In the genomic region with DNA sequence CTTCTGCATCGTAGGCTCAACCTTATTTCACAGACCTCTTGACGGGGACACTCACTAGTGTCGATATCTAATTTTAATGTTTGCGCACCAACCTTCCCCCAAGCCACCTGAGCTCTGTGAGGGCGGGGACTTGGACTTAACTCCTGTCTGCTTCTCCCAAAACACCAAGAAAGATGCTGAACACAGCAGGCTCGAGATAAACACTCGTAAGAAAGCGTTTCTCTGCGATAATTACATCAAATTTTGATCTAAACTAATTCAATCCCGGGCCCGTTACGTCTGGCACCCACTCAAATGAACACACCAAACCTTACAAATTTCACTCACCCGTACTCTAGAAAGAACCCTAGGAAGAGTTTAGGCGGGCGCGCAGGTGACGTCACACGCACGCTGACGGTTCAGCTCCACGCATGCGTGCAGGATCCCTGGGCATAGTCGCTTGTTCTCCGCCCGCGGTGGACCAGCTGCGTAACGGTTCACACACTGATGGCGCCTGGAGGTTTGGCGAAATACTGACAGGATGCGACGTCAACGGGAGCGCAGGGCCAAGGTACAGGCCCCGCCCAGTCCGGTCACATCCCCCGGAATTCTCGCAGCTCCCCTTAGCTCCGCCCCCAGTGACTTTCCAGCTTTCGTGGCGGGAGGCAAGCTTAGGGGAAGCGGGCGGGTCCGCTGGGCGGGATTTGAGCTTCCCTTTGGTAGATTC, we compare ENCODE assay signal across 1 cellular context.
TF ChIP-seq lines count a peak whose summit lies in the region.

A gene with protein sequence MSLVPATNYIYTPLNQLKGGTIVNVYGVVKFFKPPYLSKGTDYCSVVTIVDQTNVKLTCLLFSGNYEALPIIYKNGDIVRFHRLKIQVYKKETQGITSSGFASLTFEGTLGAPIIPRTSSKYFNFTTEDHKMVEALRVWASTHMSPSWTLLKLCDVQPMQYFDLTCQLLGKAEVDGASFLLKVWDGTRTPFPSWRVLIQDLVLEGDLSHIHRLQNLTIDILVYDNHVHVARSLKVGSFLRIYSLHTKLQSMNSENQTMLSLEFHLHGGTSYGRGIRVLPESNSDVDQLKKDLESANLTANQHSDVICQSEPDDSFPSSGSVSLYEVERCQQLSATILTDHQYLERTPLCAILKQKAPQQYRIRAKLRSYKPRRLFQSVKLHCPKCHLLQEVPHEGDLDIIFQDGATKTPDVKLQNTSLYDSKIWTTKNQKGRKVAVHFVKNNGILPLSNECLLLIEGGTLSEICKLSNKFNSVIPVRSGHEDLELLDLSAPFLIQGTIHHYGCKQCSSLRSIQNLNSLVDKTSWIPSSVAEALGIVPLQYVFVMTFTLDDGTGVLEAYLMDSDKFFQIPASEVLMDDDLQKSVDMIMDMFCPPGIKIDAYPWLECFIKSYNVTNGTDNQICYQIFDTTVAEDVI (minus strand): TSS at position 359 of the 706 bp plus-strand sequence. CDS start 32,652 bp downstream, outside the sequence.

TF ChIP-seq in K562, 482 proteins besides CTCF, POLR2A, EP300 and RAD21 (continued from another document and continues in another):
- TF ChIP-seq, protein P1, sequence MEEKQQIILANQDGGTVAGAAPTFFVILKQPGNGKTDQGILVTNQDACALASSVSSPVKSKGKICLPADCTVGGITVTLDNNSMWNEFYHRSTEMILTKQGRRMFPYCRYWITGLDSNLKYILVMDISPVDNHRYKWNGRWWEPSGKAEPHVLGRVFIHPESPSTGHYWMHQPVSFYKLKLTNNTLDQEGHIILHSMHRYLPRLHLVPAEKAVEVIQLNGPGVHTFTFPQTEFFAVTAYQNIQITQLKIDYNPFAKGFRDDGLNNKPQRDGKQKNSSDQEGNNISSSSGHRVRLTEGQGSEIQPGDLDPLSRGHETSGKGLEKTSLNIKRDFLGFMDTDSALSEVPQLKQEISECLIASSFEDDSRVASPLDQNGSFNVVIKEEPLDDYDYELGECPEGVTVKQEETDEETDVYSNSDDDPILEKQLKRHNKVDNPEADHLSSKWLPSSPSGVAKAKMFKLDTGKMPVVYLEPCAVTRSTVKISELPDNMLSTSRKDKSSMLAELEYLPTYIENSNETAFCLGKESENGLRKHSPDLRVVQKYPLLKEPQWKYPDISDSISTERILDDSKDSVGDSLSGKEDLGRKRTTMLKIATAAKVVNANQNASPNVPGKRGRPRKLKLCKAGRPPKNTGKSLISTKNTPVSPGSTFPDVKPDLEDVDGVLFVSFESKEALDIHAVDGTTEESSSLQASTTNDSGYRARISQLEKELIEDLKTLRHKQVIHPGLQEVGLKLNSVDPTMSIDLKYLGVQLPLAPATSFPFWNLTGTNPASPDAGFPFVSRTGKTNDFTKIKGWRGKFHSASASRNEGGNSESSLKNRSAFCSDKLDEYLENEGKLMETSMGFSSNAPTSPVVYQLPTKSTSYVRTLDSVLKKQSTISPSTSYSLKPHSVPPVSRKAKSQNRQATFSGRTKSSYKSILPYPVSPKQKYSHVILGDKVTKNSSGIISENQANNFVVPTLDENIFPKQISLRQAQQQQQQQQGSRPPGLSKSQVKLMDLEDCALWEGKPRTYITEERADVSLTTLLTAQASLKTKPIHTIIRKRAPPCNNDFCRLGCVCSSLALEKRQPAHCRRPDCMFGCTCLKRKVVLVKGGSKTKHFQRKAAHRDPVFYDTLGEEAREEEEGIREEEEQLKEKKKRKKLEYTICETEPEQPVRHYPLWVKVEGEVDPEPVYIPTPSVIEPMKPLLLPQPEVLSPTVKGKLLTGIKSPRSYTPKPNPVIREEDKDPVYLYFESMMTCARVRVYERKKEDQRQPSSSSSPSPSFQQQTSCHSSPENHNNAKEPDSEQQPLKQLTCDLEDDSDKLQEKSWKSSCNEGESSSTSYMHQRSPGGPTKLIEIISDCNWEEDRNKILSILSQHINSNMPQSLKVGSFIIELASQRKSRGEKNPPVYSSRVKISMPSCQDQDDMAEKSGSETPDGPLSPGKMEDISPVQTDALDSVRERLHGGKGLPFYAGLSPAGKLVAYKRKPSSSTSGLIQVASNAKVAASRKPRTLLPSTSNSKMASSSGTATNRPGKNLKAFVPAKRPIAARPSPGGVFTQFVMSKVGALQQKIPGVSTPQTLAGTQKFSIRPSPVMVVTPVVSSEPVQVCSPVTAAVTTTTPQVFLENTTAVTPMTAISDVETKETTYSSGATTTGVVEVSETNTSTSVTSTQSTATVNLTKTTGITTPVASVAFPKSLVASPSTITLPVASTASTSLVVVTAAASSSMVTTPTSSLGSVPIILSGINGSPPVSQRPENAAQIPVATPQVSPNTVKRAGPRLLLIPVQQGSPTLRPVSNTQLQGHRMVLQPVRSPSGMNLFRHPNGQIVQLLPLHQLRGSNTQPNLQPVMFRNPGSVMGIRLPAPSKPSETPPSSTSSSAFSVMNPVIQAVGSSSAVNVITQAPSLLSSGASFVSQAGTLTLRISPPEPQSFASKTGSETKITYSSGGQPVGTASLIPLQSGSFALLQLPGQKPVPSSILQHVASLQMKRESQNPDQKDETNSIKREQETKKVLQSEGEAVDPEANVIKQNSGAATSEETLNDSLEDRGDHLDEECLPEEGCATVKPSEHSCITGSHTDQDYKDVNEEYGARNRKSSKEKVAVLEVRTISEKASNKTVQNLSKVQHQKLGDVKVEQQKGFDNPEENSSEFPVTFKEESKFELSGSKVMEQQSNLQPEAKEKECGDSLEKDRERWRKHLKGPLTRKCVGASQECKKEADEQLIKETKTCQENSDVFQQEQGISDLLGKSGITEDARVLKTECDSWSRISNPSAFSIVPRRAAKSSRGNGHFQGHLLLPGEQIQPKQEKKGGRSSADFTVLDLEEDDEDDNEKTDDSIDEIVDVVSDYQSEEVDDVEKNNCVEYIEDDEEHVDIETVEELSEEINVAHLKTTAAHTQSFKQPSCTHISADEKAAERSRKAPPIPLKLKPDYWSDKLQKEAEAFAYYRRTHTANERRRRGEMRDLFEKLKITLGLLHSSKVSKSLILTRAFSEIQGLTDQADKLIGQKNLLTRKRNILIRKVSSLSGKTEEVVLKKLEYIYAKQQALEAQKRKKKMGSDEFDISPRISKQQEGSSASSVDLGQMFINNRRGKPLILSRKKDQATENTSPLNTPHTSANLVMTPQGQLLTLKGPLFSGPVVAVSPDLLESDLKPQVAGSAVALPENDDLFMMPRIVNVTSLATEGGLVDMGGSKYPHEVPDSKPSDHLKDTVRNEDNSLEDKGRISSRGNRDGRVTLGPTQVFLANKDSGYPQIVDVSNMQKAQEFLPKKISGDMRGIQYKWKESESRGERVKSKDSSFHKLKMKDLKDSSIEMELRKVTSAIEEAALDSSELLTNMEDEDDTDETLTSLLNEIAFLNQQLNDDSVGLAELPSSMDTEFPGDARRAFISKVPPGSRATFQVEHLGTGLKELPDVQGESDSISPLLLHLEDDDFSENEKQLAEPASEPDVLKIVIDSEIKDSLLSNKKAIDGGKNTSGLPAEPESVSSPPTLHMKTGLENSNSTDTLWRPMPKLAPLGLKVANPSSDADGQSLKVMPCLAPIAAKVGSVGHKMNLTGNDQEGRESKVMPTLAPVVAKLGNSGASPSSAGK (IDR thresholded peaks at IDR 0.05): peak; percentile 95
- TF ChIP-seq ZNF311 (CRISPR knock-in tag; IDR thresholded peaks at IDR 0.05) (no peak), ZKSCAN1 (IDR thresholded peaks at IDR 0.05; ENCODE audit: low read depth, low read length) (no peak), ZNF77 (CRISPR knock-in tag; IDR thresholded peaks at IDR 0.05) (no peak), NBN (IDR thresholded peaks at IDR 0.05; ENCODE audit: low read depth) (peak; percentile 99), TCF3 (CRISPR knock-in tag; IDR thresholded peaks at IDR 0.05) (no peak; the same call in 1 of the 2 replicates), POLR2B (IDR thresholded peaks at IDR 0.05; ENCODE audit: low read depth, partially characterized antibody) (peak; percentile 87), HOXB6 (CRISPR knock-in tag; IDR thresholded peaks at IDR 0.05; ENCODE audit: borderline replicate concordance) (no peak), BRD4 (IDR thresholded peaks at IDR 0.05) (peak; percentile 83; the same call in 1 of the 2 replicates), CREB1 (IDR thresholded peaks at IDR 0.05) (peak; percentile 99), CREB1 (CRISPR knock-in tag; IDR thresholded peaks at IDR 0.05) (peak; percentile 98), ZNF707 (CRISPR knock-in tag; conservative IDR thresholded peaks at IDR 0.05) (no peak), ZNF780A (CRISPR knock-in tag; IDR thresholded peaks at IDR 0.05) (no peak), PPARD (CRISPR knock-in tag; IDR thresholded peaks at IDR 0.05) (no peak), KLF10 (CRISPR knock-in tag; IDR thresholded peaks at IDR 0.05) (no peak), BRF1 (IDR thresholded peaks at IDR 0.05; ENCODE audit: borderline replicate concordance, extremely low read depth, insufficient read length) (no peak), CCAR2 (IDR thresholded peaks at IDR 0.05; ENCODE audit: low read depth, low read length) (no peak), EZH2 (IDR thresholded peaks at IDR 0.05; ENCODE audit: borderline replicate concordance, low read depth, low read length) (no peak), SIX5 (IDR thresholded peaks at IDR 0.05; ENCODE audit: borderline replicate concordance in 1 of 2, insufficient read depth in 1 of 2, low read depth in 1 of 2, low read length in 2 of 2) (no peak), TGIF2 (CRISPR knock-in tag; IDR thresholded peaks at IDR 0.05) (no peak), ZFX (CRISPR knock-in tag; IDR thresholded peaks at IDR 0.05) (no peak), ZNF224 (CRISPR knock-in tag; IDR thresholded peaks at IDR 0.05) (no peak), ZNF830 (CRISPR knock-in tag; IDR thresholded peaks at IDR 0.05) (no peak), BMI1 (IDR thresholded peaks at IDR 0.05; ENCODE audit: low read length) (no peak), SMC3 (conservative IDR thresholded peaks at IDR 0.05; ENCODE audit: insufficient read depth, low read depth, low read length) (no peak), ZZZ3 (IDR thresholded peaks at IDR 0.05) (no peak), CBX8 (IDR thresholded peaks at IDR 0.05; ENCODE audit: borderline replicate concordance, extremely low read depth, low read depth, low read length, poor library complexity, severe bottlenecking) (no peak), TAF15 (IDR thresholded peaks at IDR 0.05; ENCODE audit: low read depth, low read length) (no peak), CBX2 (IDR thresholded peaks at IDR 0.05; ENCODE audit: insufficient read depth, low read length, poor library complexity, severe bottlenecking) (no peak), MAFF (IDR thresholded peaks at IDR 0.05; ENCODE audit: low read length) (no peak), PRPF4 (IDR thresholded peaks at IDR 0.05; ENCODE audit: insufficient read depth, low read depth, low read length, poor library complexity, severe bottlenecking) (no peak), BRD9 (IDR thresholded peaks at IDR 0.05; ENCODE audit: low read depth, partially characterized antibody) (peak; percentile 57), NFE2 (IDR thresholded peaks at IDR 0.05; ENCODE audit: low read depth) (peak; percentile 52)
- TF ChIP-seq, protein P2, sequence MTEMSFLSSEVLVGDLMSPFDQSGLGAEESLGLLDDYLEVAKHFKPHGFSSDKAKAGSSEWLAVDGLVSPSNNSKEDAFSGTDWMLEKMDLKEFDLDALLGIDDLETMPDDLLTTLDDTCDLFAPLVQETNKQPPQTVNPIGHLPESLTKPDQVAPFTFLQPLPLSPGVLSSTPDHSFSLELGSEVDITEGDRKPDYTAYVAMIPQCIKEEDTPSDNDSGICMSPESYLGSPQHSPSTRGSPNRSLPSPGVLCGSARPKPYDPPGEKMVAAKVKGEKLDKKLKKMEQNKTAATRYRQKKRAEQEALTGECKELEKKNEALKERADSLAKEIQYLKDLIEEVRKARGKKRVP (CRISPR knock-in tag; IDR thresholded peaks at IDR 0.05): no peak; the same call in 1 of the 2 replicates
- TF ChIP-seq, protein P3, sequence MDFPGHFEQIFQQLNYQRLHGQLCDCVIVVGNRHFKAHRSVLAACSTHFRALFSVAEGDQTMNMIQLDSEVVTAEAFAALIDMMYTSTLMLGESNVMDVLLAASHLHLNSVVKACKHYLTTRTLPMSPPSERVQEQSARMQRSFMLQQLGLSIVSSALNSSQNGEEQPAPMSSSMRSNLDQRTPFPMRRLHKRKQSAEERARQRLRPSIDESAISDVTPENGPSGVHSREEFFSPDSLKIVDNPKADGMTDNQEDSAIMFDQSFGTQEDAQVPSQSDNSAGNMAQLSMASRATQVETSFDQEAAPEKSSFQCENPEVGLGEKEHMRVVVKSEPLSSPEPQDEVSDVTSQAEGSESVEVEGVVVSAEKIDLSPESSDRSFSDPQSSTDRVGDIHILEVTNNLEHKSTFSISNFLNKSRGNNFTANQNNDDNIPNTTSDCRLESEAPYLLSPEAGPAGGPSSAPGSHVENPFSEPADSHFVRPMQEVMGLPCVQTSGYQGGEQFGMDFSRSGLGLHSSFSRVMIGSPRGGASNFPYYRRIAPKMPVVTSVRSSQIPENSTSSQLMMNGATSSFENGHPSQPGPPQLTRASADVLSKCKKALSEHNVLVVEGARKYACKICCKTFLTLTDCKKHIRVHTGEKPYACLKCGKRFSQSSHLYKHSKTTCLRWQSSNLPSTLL (IDR thresholded peaks at IDR 0.05): 0 out of 2 replicates have a peak, but pooled peaks have one; percentile 30
- TF ChIP-seq, protein P4, sequence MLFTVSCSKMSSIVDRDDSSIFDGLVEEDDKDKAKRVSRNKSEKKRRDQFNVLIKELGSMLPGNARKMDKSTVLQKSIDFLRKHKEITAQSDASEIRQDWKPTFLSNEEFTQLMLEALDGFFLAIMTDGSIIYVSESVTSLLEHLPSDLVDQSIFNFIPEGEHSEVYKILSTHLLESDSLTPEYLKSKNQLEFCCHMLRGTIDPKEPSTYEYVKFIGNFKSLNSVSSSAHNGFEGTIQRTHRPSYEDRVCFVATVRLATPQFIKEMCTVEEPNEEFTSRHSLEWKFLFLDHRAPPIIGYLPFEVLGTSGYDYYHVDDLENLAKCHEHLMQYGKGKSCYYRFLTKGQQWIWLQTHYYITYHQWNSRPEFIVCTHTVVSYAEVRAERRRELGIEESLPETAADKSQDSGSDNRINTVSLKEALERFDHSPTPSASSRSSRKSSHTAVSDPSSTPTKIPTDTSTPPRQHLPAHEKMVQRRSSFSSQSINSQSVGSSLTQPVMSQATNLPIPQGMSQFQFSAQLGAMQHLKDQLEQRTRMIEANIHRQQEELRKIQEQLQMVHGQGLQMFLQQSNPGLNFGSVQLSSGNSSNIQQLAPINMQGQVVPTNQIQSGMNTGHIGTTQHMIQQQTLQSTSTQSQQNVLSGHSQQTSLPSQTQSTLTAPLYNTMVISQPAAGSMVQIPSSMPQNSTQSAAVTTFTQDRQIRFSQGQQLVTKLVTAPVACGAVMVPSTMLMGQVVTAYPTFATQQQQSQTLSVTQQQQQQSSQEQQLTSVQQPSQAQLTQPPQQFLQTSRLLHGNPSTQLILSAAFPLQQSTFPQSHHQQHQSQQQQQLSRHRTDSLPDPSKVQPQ (CRISPR knock-in tag; IDR thresholded peaks at IDR 0.05; ENCODE audit: borderline replicate concordance): no peak
- TF ChIP-seq, protein P5, sequence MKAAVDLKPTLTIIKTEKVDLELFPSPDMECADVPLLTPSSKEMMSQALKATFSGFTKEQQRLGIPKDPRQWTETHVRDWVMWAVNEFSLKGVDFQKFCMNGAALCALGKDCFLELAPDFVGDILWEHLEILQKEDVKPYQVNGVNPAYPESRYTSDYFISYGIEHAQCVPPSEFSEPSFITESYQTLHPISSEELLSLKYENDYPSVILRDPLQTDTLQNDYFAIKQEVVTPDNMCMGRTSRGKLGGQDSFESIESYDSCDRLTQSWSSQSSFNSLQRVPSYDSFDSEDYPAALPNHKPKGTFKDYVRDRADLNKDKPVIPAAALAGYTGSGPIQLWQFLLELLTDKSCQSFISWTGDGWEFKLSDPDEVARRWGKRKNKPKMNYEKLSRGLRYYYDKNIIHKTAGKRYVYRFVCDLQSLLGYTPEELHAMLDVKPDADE (conservative IDR thresholded peaks at IDR 0.05; ENCODE audit: control insufficient read depth, low read depth, low read length): no peak
- TF ChIP-seq, protein P6, sequence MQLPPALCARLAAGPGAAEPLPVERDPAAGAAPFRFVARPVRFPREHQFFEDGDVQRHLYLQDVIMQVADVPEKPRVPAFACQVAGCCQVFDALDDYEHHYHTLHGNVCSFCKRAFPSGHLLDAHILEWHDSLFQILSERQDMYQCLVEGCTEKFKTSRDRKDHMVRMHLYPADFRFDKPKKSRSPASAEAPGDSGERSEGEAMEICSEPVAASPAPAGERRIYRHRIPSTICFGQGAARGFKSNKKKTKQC (CRISPR knock-in tag; IDR thresholded peaks at IDR 0.05): no peak
